10 cellular contexts compared by ENCODE assay signal in genomic region chr10:103894454-103894853, GRCh38. TPM values are rescaled to one million over a fixed set of nuclear protein-coding genes. Genes with fewer than 3 reads are reported as not detected.
DNase-seq lines count a peak whose midpoint lies in the region; ATAC-seq, FAIRE-seq and TF ChIP-seq lines count a peak whose summit lies in the region.
"Had no signal": no experiment of that assay in that cellular context is flagged by ENCODE, and none has a peak within 500 bp of the region (broad histone marks: within the 10 kb centered on the region; RNA-seq: fewer than 3 reads in every experiment).

No MANE protein-coding gene starts in this region.

- H3K27ac ChIP-seq in A549 (peak overlapping the region; percentile 48 to 53), muscle layer of duodenum (ENCODE audit: low read length) (peak overlapping the region; percentile 81)

- H3K36me3 Mint-ChIP-seq in effector memory CD8-positive, alpha-beta T cell (ENCODE audit: insufficient read depth) = peaks cover 81% of the 10 kb centered on the region

- peak overlapping the region; percentile 45 for H3K4me2 ChIP-seq in A549

- no peaks in the 10 kb centered on the region for H3K27me3 Mint-ChIP-seq in effector memory CD8-positive, alpha-beta T cell

- DNase-seq in A549 (ENCODE audit: low read depth in 1 of 2, low spot score in 1 of 2) = no peak
- DNase-seq in NCI-H69 (lab: John Stamatoyannopoulos, UW) = peak; percentile 77
- DNase-seq in effector memory CD8-positive, alpha-beta T cell = no peak
- DNase-seq in RPMI8226 = no peak
- no peak for DNase-seq in mucosa of gallbladder (ENCODE audit: low spot score)
- no peak for DNase-seq in effector CD4-positive, alpha-beta T cell
- DNase-seq in NCI-H2029 (lab: John Stamatoyannopoulos, UW) = no peak
- DNase-seq: DMS79, NCI-H1417 treated with DMSO at 0.1 percent for 48 hours had no signal

- H3K4me1 ChIP-seq in A549 (peaks cover 52% of the 10 kb centered on the region), muscle layer of duodenum (ENCODE audit: control insufficient read depth in 1 of 2, insufficient read depth in 2 of 2, low read length in 2 of 2) (peaks cover 15 to 19% of the 10 kb centered on the region in 2 donors)

- peaks cover 26 to 34% of the 10 kb centered on the region in 2 donors for H3K4me1 Mint-ChIP-seq in effector memory CD8-positive, alpha-beta T cell (ENCODE audit: low read depth in 2 of 2)

- no peaks in the 10 kb centered on the region for H3K9me3 Mint-ChIP-seq in effector memory CD8-positive, alpha-beta T cell

- WGBS in A549 (ENCODE audit: missing lambda C conversion rate) = 35% methylated on average over 4 of the region's 4 CpGs

- no peak for ATAC-seq in A549
- ATAC-seq in effector memory CD8-positive, alpha-beta T cell (replicated peaks) = peak; percentile 19

- no peak for FAIRE-seq in A549 (lab: Jason Lieb, UNC)

- CTCF ChIA-PET in A549 (lab: Yijun Ruan, JAX) = interaction anchor here (0.7 to 3.5 kb wide), 6 partner anchors 9 to 726 kb away, joined by 3 to 17 read pairs (median 4); no protein-coding TSS in a partner anchor

- POLR2A ChIA-PET in A549 (lab: Yijun Ruan, JAX) = interaction anchor here (0.6 to 0.7 kb wide), 3 partner anchors 14 to 227 kb away, joined by 3 to 5 read pairs (median 3); no protein-coding TSS in a partner anchor

- no peak for TF ChIP-seq EP300 in A549 (IDR thresholded peaks at IDR 0.05)

- H3K4me3 Mint-ChIP-seq in effector memory CD8-positive, alpha-beta T cell = peak overlapping the region; percentile 5 to 45

- no peaks in the 10 kb centered on the region for H3K27me3 ChIP-seq in muscle layer of duodenum (ENCODE audit: low read depth, low read length)

- no peak for TF ChIP-seq CTCF in A549 (IDR thresholded peaks at IDR 0.05)

- H3K4me3 ChIP-seq in A549 = no peak overlapping the region
- no peak overlapping the region for H3K4me3 ChIP-seq in muscle layer of duodenum (ENCODE audit: low read depth in 1 of 2, low read length in 2 of 2)

- H3K9me3 ChIP-seq in A549 = no peaks in the 10 kb centered on the region
- H3K9me3 ChIP-seq in muscle layer of duodenum (ENCODE audit: control insufficient read depth in 1 of 2, low read length in 2 of 2) = no peaks in the 10 kb centered on the region

- TF ChIP-seq POLR2A in A549 (IDR thresholded peaks at IDR 0.05; ENCODE audit: low read length) = no peak

- TF ChIP-seq RAD21 in A549 (conservative IDR thresholded peaks at IDR 0.05 in 1 of 2, IDR thresholded peaks at IDR 0.05 in 1 of 2) = no peak

- H3K36me3 ChIP-seq in muscle layer of duodenum (ENCODE audit: control insufficient read depth in 1 of 2, insufficient read depth in 2 of 2, low read length in 2 of 2) = peaks cover 31 to 42% of the 10 kb centered on the region in 2 donors

- H3K27ac Mint-ChIP-seq in effector memory CD8-positive, alpha-beta T cell = peak overlapping the region; percentile 84 to 92

TF ChIP-seq in A549, 52 proteins besides CTCF, POLR2A, EP300 and RAD21:
- TF ChIP-seq, protein P1, sequence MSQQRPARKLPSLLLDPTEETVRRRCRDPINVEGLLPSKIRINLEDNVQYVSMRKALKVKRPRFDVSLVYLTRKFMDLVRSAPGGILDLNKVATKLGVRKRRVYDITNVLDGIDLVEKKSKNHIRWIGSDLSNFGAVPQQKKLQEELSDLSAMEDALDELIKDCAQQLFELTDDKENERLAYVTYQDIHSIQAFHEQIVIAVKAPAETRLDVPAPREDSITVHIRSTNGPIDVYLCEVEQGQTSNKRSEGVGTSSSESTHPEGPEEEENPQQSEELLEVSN (IDR thresholded peaks at IDR 0.05; ENCODE audit: borderline replicate concordance, low read depth) = no peak
- TF ChIP-seq FOSL2 (IDR thresholded peaks at IDR 0.05) (no peak), FOSL2 (CRISPR knock-in tag; IDR thresholded peaks at IDR 0.05) (no peak), HOXB5 (CRISPR knock-in tag; IDR thresholded peaks at IDR 0.05) (no peak), RNF2 (IDR thresholded peaks at IDR 0.05; ENCODE audit: borderline replicate concordance, low read depth) (no peak), NR3C1 (IDR thresholded peaks at IDR 0.05) (no peak), CEBPB (IDR thresholded peaks at IDR 0.05) (no peak), ZSCAN20 (CRISPR knock-in tag; IDR thresholded peaks at IDR 0.05) (no peak), CHD4 (IDR thresholded peaks at IDR 0.05; ENCODE audit: borderline replicate concordance) (no peak), EHMT2 (IDR thresholded peaks at IDR 0.05; ENCODE audit: low read depth) (no peak), TP53 (CRISPR knock-in tag; IDR thresholded peaks at IDR 0.05) (no peak), RARB (CRISPR knock-in tag; IDR thresholded peaks at IDR 0.05) (no peak), MAZ (IDR thresholded peaks at IDR 0.05; ENCODE audit: borderline replicate concordance, low read depth, low read length) (no peak)
- TF ChIP-seq, protein P2, sequence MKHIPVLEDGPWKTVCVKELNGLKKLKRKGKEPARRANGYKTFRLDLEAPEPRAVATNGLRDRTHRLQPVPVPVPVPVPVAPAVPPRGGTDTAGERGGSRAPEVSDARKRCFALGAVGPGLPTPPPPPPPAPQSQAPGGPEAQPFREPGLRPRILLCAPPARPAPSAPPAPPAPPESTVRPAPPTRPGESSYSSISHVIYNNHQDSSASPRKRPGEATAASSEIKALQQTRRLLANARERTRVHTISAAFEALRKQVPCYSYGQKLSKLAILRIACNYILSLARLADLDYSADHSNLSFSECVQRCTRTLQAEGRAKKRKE (CRISPR knock-in tag; IDR thresholded peaks at IDR 0.05; ENCODE audit: low read depth) = no peak

RNA-seq across cellular contexts. Expression of gene STN1, which starts 23.5 kb away (rescaled TPM):
- polyA plus RNA-seq in A549 (2011; rRNA removed) (34.5 and 35.5 TPM in 2 replicates), A549 (2017; fragmentation: RNase III; extraction: RNeasy Plus Mini Kit Qiagen cat#74134 plus additional on column Dnase treatment) (15.8 to 19.0 TPM (median 17.1 TPM) in 3 replicates)
- polyA plus RNA-seq in A549 (2012; cell fraction: cytosol; rRNA removed) = 14.2 and 14.5 TPM in 2 replicates
- polyA plus RNA-seq in A549 (2012; cell fraction: nucleus; rRNA removed) = 4.6 and 6.9 TPM in 2 replicates
- 17.6 and 18.2 TPM in 2 replicates for polyA minus RNA-seq in A549 (2011; rRNA and poly(A)+ RNA removed)
- 29.2 TPM for total RNA-seq in mucosa of gallbladder

RNA-seq across cellular contexts. Expression of gene SH3PXD2A, which starts 39.1 kb away (rescaled TPM):
- polyA plus RNA-seq in A549 (2011; rRNA removed) (3.9 and 6.2 TPM in 2 replicates), A549 (2017; fragmentation: RNase III; extraction: RNeasy Plus Mini Kit Qiagen cat#74134 plus additional on column Dnase treatment) (1.4 to 2.4 TPM (median 1.7 TPM) in 3 replicates)
- 0.82 and 1.1 TPM in 2 replicates for polyA plus RNA-seq in A549 (2012; cell fraction: cytosol; rRNA removed)
- 2.2 and 2.7 TPM in 2 replicates for polyA plus RNA-seq in A549 (2012; cell fraction: nucleus; rRNA removed)
- polyA minus RNA-seq in A549 (2011; rRNA and poly(A)+ RNA removed) = 7.4 and 7.6 TPM in 2 replicates
- total RNA-seq in mucosa of gallbladder = 62.3 TPM
